Comparison of ENCODE assay signal across 1 cellular context in the genomic region with DNA sequence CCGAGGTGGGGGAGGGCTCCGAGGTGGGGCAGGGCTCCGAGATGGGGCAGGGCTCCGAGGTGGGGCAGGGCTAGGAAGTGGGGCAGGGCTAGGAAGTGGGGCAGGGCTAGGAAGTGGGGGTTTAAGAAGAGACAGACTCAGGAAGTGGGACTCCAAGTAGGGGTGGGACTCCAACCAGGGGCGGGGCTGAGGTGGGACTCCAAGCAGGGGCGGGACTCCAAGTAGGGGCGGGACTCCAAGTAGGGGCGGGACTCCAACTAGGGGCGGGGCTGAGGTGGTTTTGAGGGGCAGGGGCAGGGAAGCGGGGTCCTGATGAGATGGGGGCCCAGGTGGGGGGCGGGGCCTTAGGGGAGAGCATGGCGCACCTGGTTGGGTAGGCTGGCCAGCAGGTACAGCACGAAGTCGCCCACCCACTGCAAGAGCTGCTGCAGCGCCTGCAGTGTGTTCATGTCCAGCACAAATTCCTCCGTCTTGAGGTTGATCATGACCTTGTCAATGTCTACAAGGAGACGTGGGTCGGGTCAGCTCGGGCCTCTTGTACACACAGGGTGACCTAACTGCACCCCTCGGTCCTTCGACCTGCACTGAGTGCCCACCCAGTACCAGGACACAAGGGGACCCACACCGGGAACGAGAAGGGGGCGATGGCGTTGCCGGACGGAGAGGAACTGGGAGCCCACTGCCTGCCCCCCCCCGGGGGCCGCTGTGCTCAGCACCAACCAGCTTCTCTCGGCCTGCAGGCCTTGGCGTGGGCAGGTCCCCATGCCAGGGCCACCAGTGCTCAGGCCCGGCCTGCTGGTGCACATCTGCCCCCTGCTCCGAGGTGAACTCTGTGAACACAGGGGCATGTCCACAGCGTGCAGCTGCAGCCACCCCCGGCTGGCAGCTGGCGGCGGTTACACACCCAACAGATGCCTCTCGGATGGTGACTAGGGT.
TF ChIP-seq lines count a peak whose summit lies in the region.

No MANE protein-coding gene starts in this region.

TF ChIP-seq in IMR-90, 13 proteins besides CTCF, POLR2A, EP300 and RAD21:
- TF ChIP-seq MAFK (IDR thresholded peaks at IDR 0.05; ENCODE audit: low read depth, low read length), result no peak
- TF ChIP-seq FOS (IDR thresholded peaks at IDR 0.05; ENCODE audit: low read depth, low read length), result no peak
- TF ChIP-seq, protein P1, sequence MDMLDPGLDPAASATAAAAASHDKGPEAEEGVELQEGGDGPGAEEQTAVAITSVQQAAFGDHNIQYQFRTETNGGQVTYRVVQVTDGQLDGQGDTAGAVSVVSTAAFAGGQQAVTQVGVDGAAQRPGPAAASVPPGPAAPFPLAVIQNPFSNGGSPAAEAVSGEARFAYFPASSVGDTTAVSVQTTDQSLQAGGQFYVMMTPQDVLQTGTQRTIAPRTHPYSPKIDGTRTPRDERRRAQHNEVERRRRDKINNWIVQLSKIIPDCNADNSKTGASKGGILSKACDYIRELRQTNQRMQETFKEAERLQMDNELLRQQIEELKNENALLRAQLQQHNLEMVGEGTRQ (IDR thresholded peaks at IDR 0.05; ENCODE audit: low read depth, low read length), result no peak
- TF ChIP-seq CEBPB (IDR thresholded peaks at IDR 0.05; ENCODE audit: low read depth, low read length), result no peak
- no peak for TF ChIP-seq RFX5 (IDR thresholded peaks at IDR 0.05; ENCODE audit: low read depth, low read length)
- no peak for TF ChIP-seq NFE2L2 (IDR thresholded peaks at IDR 0.05; ENCODE audit: low read depth, low read length)
- no peak for TF ChIP-seq CHD1 (IDR thresholded peaks at IDR 0.05; ENCODE audit: low read depth, low read length)
- TF ChIP-seq, protein P2, sequence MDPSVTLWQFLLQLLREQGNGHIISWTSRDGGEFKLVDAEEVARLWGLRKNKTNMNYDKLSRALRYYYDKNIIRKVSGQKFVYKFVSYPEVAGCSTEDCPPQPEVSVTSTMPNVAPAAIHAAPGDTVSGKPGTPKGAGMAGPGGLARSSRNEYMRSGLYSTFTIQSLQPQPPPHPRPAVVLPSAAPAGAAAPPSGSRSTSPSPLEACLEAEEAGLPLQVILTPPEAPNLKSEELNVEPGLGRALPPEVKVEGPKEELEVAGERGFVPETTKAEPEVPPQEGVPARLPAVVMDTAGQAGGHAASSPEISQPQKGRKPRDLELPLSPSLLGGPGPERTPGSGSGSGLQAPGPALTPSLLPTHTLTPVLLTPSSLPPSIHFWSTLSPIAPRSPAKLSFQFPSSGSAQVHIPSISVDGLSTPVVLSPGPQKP (IDR thresholded peaks at IDR 0.05; ENCODE audit: borderline replicate concordance, low read depth, low read length), result no peak
- TF ChIP-seq SMC3 (IDR thresholded peaks at IDR 0.05; ENCODE audit: low read depth, low read length), result no peak
- TF ChIP-seq MAZ (IDR thresholded peaks at IDR 0.05; ENCODE audit: borderline replicate concordance, low read depth, low read length), result no peak
- TF ChIP-seq RCOR1 (IDR thresholded peaks at IDR 0.05; ENCODE audit: insufficient replicate concordance, low read length), result no peak
- TF ChIP-seq BHLHE40 (IDR thresholded peaks at IDR 0.05; ENCODE audit: low read depth, low read length), result no peak
- no peak for TF ChIP-seq MXI1 (IDR thresholded peaks at IDR 0.05; ENCODE audit: borderline replicate concordance, low read depth, low read length)
